Comparison of ENCODE assay signal across 10 cellular contexts in the genomic region with DNA sequence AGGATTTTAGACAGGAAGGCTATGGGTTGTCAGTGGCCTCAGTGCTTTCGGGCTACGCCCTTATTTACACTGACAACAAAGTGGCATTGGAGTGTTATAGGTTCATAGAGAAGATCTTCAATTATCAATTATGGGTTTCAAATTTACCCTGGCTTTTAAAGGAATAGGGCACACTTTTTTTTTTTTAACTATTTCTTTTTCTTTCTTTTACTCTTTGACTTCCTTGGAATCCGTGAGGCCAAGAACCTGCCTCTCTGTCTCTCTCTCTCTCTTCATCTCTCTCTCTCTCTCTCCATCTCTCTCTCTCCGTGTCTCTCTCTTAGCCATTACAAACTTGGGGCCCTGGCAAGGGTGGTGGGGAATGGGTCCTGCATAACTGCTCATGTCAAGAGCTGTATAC. TPM values are rescaled to one million over a fixed set of nuclear protein-coding genes. Genes with fewer than 3 reads are reported as not detected.
DNase-seq lines count a peak whose midpoint lies in the region; TF ChIP-seq lines count a peak whose summit lies in the region.
"Not testable (repeated sequence)": the region's sequence is repeated elsewhere in the genome, so short reads cannot be mapped to it uniquely, and the experiment has no call there.
"Had no signal": no experiment of that assay in that cellular context is flagged by ENCODE, and none has a peak within 500 bp of the region (broad histone marks: within the 10 kb centered on the region; RNA-seq: fewer than 3 reads in every experiment).

A gene (plus strand): TSS at position 301 of the 400 bp plus-strand sequence. CDS start 327 bp downstream, outside the sequence.

- not testable (repeated sequence) for H3K27ac Mint-ChIP-seq in endodermal cell
- H3K27ac Mint-ChIP-seq in neural crest cell (ENCODE audit: unreplicated experiment) = peak within 1 kb of the TSS; percentile 81

- H3K27me3 ChIP-seq in endodermal cell (ENCODE audit: control insufficient read depth, insufficient read depth, low read length, poor library complexity, severe bottlenecking); trophoblast cell (ENCODE audit: insufficient read depth, low read length): not testable (repeated sequence)

- H3K9me3 ChIP-seq in endodermal cell (ENCODE audit: control insufficient read depth, low read length); trophoblast cell (ENCODE audit: insufficient read depth, low read depth, low read length): not testable (repeated sequence)

- not testable (repeated sequence) for H3K4me3 ChIP-seq in endodermal cell (ENCODE audit: low read length); trophoblast cell (ENCODE audit: low read depth, low read length)

- not testable (repeated sequence) for TF ChIP-seq CTCF in endodermal cell (conservative IDR thresholded peaks at IDR 0.05); neural crest cell (conservative IDR thresholded peaks at IDR 0.05)

- not testable (repeated sequence) for H3K27me3 Mint-ChIP-seq in endodermal cell (ENCODE audit: insufficient read depth); neural crest cell (ENCODE audit: low read depth)

- not testable (repeated sequence) for H3K9ac ChIP-seq in endodermal cell (ENCODE audit: extremely low read depth, low read length, poor library complexity, severe bottlenecking); trophoblast cell (ENCODE audit: low read length)

- not testable (repeated sequence) for H2BK120ac ChIP-seq in trophoblast cell (ENCODE audit: insufficient read depth, low read length, poor library complexity)

- not testable (repeated sequence) for H4K12ac ChIP-seq in trophoblast cell (ENCODE audit: low read depth, low read length)

- H3K4me1 ChIP-seq in endodermal cell (ENCODE audit: control insufficient read depth, insufficient read depth, low read length) = not testable (repeated sequence)
- H3K4me1 ChIP-seq in trophoblast cell (ENCODE audit: control insufficient read depth in 1 of 2, insufficient read depth in 2 of 2, low read length in 2 of 2) = peaks cover 10 to 12% of the 10 kb centered on the region in 2 experiments

- H3K4me1 Mint-ChIP-seq in endodermal cell = peaks cover 11% of the 10 kb centered on the region
- H3K4me1 Mint-ChIP-seq in neural crest cell = not testable (repeated sequence)

- not testable (repeated sequence) for H3K79me2 ChIP-seq in trophoblast cell (ENCODE audit: control insufficient read depth, insufficient read depth, low read length, poor library complexity)

- H3K4me2 ChIP-seq in trophoblast cell (ENCODE audit: low read length) = not testable (repeated sequence)

- H4K91ac ChIP-seq in trophoblast cell (ENCODE audit: low read depth, low read length) = peak within 1 kb of the TSS; percentile 30

- not testable (repeated sequence) for H2AK5ac ChIP-seq in trophoblast cell (ENCODE audit: low read length)

- not testable (repeated sequence) for H3K36me3 ChIP-seq in endodermal cell (ENCODE audit: control insufficient read depth, insufficient read depth, low read length); trophoblast cell (ENCODE audit: control insufficient read depth in 1 of 2, insufficient read depth in 2 of 2, low read length in 2 of 2)

- not testable (repeated sequence) for H3K79me1 ChIP-seq in trophoblast cell (ENCODE audit: low read length)

- H3K4ac ChIP-seq in trophoblast cell (ENCODE audit: low read depth, low read length) = not testable (repeated sequence)

- WGBS in endodermal cell (ENCODE audit: insufficient coverage in 1 of 2, insufficient read length in 1 of 2), 2 experiments = 97 to 100% methylated on average over 1 to 4 of the region's 4 CpGs
- no CpG with 5 or more reads among the region's 4 CpGs for WGBS in trophoblast cell (ENCODE audit: extremely low coverage, insufficient coverage, insufficient read length)

- not testable (repeated sequence) for H3K18ac ChIP-seq in trophoblast cell (ENCODE audit: low read length)

- not testable (repeated sequence) for H3K9me3 Mint-ChIP-seq in endodermal cell, neural crest cell

- not testable (repeated sequence) for H3K14ac ChIP-seq in trophoblast cell (ENCODE audit: low read length)

- not testable (repeated sequence) for H2AFZ ChIP-seq in trophoblast cell (ENCODE audit: insufficient read depth, low read length, poor library complexity)

- DNase-seq in NCI-H748 (lab: John Stamatoyannopoulos, UW; ENCODE audit: unreplicated experiment) = peak; percentile 33
- peak; percentile 8 for DNase-seq in endodermal cell
- DNase-seq in neural crest cell (ENCODE audit: low read depth, low spot score); trophoblast cell: not testable (repeated sequence)

- not testable (repeated sequence) for H3K23ac ChIP-seq in trophoblast cell (ENCODE audit: low read length)

- H2BK5ac ChIP-seq in trophoblast cell (ENCODE audit: low read depth, low read length, poor library complexity) = not testable (repeated sequence)

- H3K4me3 Mint-ChIP-seq in endodermal cell, neural crest cell: not testable (repeated sequence)

- H2BK12ac ChIP-seq in trophoblast cell (ENCODE audit: low read length) = not testable (repeated sequence)

- not testable (repeated sequence) for H4K8ac ChIP-seq in trophoblast cell (ENCODE audit: low read depth, low read length)

- H3K27ac ChIP-seq in endodermal cell (ENCODE audit: low read depth, low read length); trophoblast cell (ENCODE audit: low read depth, low read length): not testable (repeated sequence)

- not testable (repeated sequence) for H3K36me3 Mint-ChIP-seq in endodermal cell (ENCODE audit: low read depth); neural crest cell (ENCODE audit: low read depth)

RNA-seq across cellular contexts. Expression of the gene that starts here (rescaled TPM):
- under 1 TPM; 0.77 to 0.81 TPM for total RNA-seq in endodermal cell
- 0.46 TPM for polyA plus RNA-seq in endodermal cell (2013, experiment 1 of 2)
- 0.79 TPM for polyA plus RNA-seq in endodermal cell (2013, experiment 2 of 2)
- total RNA-seq in neural crest cell = 0.77 and 0.80 TPM in 2 replicates
- polyA plus RNA-seq in trophoblast cell (2013) = 1.1 and 1.2 TPM in 2 replicates
- total RNA-seq: A673; CD4-positive, alpha-beta memory T cell; CD4-positive, CD25-positive, alpha-beta regulatory T cell; CD8-positive, alpha-beta memory T cell had no signal
- polyA plus RNA-seq: AG04450; CD14-positive monocyte; CD4-positive, alpha-beta memory T cell; CD4-positive, CD25-positive, alpha-beta regulatory T cell; CD8-positive, alpha-beta memory T cell had no signal

Comparison
In these comparisons a context has a peak if more than half of its experiments do, and no peak if none do; other contexts are left out.
1. Peak in DNase-seq in endodermal cell; RNA of the gene not detected or under 1 TPM.